In the genomic region with DNA sequence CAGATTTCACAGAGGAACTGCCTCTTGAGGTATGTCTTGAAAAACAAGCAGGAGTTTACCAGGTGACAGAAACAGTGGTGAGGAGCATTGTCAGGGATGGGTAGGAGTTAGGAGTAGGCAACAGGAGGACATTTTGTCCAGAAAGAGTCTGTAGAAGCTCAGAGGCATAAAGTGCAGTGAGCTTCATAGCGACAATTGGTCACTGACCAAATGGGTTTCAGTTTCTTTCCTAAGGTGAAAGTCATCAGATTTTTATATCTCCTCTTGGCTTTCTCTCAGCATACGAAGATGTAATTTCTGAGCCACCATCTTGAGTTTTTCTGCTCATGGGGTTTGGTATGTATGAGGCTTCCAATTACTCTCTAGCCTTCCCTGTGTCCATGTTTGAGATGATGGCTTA, we compare ENCODE assay signal across 34 cellular contexts. TPM values are rescaled to one million over a fixed set of nuclear protein-coding genes. Genes with fewer than 3 reads are reported as not detected.
A peak's percentile ranks its signal among the peaks of the same experiment; 100 is the strongest.
DNase-seq lines count a peak whose midpoint lies in the region; ATAC-seq and TF ChIP-seq lines count a peak whose summit lies in the region.
"Had no signal": no experiment of that assay in that cellular context is flagged by ENCODE, and none has a peak within 500 bp of the region (broad histone marks: within the 10 kb centered on the region; RNA-seq: fewer than 3 reads in every experiment).

No MANE protein-coding gene starts in this region.

- ATAC-seq in RWPE2 (ENCODE audit: low read depth) = no peak
- ATAC-seq in stimulated activated naive CD8-positive, alpha-beta T cell treated with anti-CD3 and anti-CD28 coated beads, Interleukin-15, Interleukin-2, amounts not matched to agents 100 U/mL and 50 U/mL, for 24 hours = peak; percentile 45
- ATAC-seq: mucosa of descending colon, sciatic nerve had no signal

- TF ChIP-seq CTCF in RWPE2 (IDR thresholded peaks at IDR 0.05; ENCODE audit: poor library complexity, severe bottlenecking) = no peak
- no peak for TF ChIP-seq CTCF in Peyer's patch (IDR thresholded peaks at IDR 0.05)

- H3K27ac Mint-ChIP-seq in activated CD4-positive, alpha-beta T cell treated with anti-CD3 and anti-CD28 coated beads, Interleukin-2, amount 10 ng/mL, durations not matched to agents 24 days and 14 days = peak overlapping the region; percentile 43
- H3K27ac Mint-ChIP-seq: progenitor cell of endocrine pancreas had no signal

- H3K9me3 Mint-ChIP-seq in activated CD4-positive, alpha-beta T cell treated with anti-CD3 and anti-CD28 coated beads, Interleukin-2, amount 10 ng/mL, durations not matched to agents 24 days and 14 days = no peaks in the 10 kb centered on the region
- H3K9me3 Mint-ChIP-seq: CD8-positive, alpha-beta memory T cell had no signal

- peaks cover 37% of the 10 kb centered on the region for H3K4me1 Mint-ChIP-seq in activated CD4-positive, alpha-beta T cell treated with anti-CD3 and anti-CD28 coated beads, Interleukin-2, amount 10 ng/mL, durations not matched to agents 24 days and 14 days

- H3K27ac ChIP-seq in RWPE2 (ENCODE audit: poor library complexity, severe bottlenecking) (peak overlapping the region; percentile 58), epithelial cell of prostate (peak overlapping the region; percentile 17), Peyer's patch (no peak overlapping the region)
- H3K27ac ChIP-seq: stomach, thyroid gland had no signal

- DNase-seq in activated CD4-positive, alpha-beta T cell treated with anti-CD3 and anti-CD28 coated beads, Interleukin-2, amount 10 ng/mL, durations not matched to agents 24 days and 14 days = no peak
- no peak for DNase-seq in activated CD4-positive, alpha-beta T cell treated with anti-CD3 and anti-CD28 coated beads, Interleukin-2, amount 50 U/mL, for 1 hour
- DNase-seq in RWPE2 (ENCODE audit: low spot score) = no peak
- DNase-seq in epithelial cell of prostate (ENCODE audit: low read depth, low spot score) = no peak
- no peak for DNase-seq in stimulated activated naive CD8-positive, alpha-beta T cell treated with anti-CD3 and anti-CD28 coated beads, Interleukin-15, Interleukin-2, amounts not matched to agents 100 U/mL and 50 U/mL, for 24 hours
- no peak for DNase-seq in HPDE6-E6E7 (ENCODE audit: extremely low spot score)
- no peak for DNase-seq in Peyer's patch
- no peak for DNase-seq in stimulated activated naive CD4-positive, alpha-beta T cell treated with Interleukin-2 at 50 U/mL for 16 hours (lab: John Stamatoyannopoulos, UW)
- DNase-seq: activated CD4-positive, alpha-beta T cell treated with anti-CD3 and anti-CD28 coated beads for 1 hour; activated naive CD4-positive, alpha-beta T cell treated with Interleukin-2 at 50 U/mL for 16 hours; activated T-cell treated with anti-CD3 and anti-CD28 coated beads, Interleukin-2, amount 50 U/mL, for 48 hours; amygdala; CD8-positive, alpha-beta memory T cell; DMS153; glutamatergic neuron; islet precursor cell; KBM-7; mucosa of descending colon; NCI-H1417; NCI-H2081 treated with DMSO at 0.1 percent for 48 hours; NCI-H226; NCI-H69; stimulated activated CD4-positive, alpha-beta T cell treated with anti-CD3 and anti-CD28 coated beads, Interleukin-4, amount 100 ng/mL, for 4 hours; stomach; thyroid gland had no signal

- no peak for TF ChIP-seq POLR2A in Peyer's patch (IDR thresholded peaks at IDR 0.05)

- H3K36me3 ChIP-seq in RWPE2 (ENCODE audit: low read depth) (no peaks in the 10 kb centered on the region), Peyer's patch (no peaks in the 10 kb centered on the region)
- H3K36me3 ChIP-seq: stomach, thyroid gland had no signal

- H3K4me1 ChIP-seq in RWPE2 (ENCODE audit: insufficient read depth, poor library complexity, severe bottlenecking) (peaks cover 19% of the 10 kb centered on the region), Peyer's patch (no peaks in the 10 kb centered on the region)
- H3K4me1 ChIP-seq: stomach, thyroid gland had no signal

- no peaks in the 10 kb centered on the region for H3K36me3 Mint-ChIP-seq in activated CD4-positive, alpha-beta T cell treated with anti-CD3 and anti-CD28 coated beads, Interleukin-2, amount 10 ng/mL, durations not matched to agents 24 days and 14 days (ENCODE audit: low read depth)

- H3K4me3 Mint-ChIP-seq in activated CD4-positive, alpha-beta T cell treated with anti-CD3 and anti-CD28 coated beads, Interleukin-2, amount 10 ng/mL, durations not matched to agents 24 days and 14 days = no peak overlapping the region

- no peaks in the 10 kb centered on the region for H3K27me3 ChIP-seq in RWPE2 (ENCODE audit: insufficient read depth, poor library complexity, severe bottlenecking)
- H3K27me3 ChIP-seq in Peyer's patch = no peaks in the 10 kb centered on the region
- H3K27me3 ChIP-seq: stomach, thyroid gland had no signal

- H3K4me3 ChIP-seq in RWPE2 (ENCODE audit: severe bottlenecking) (no peak overlapping the region), Peyer's patch (no peak overlapping the region)
- H3K4me3 ChIP-seq: mucosa of descending colon, stomach, thyroid gland had no signal

- H3K27me3 Mint-ChIP-seq in activated CD4-positive, alpha-beta T cell treated with anti-CD3 and anti-CD28 coated beads, Interleukin-2, amount 10 ng/mL, durations not matched to agents 24 days and 14 days = peaks cover 13% of the 10 kb centered on the region
- H3K27me3 Mint-ChIP-seq: CD8-positive, alpha-beta memory T cell; progenitor cell of endocrine pancreas had no signal

- no peaks in the 10 kb centered on the region for H3K9me3 ChIP-seq in RWPE2 (ENCODE audit: severe bottlenecking)
- H3K9me3 ChIP-seq in Peyer's patch = no peaks in the 10 kb centered on the region
- H3K9me3 ChIP-seq: mucosa of descending colon, thyroid gland had no signal

- intact Hi-C loops in activated CD4-positive, alpha-beta T cell treated with anti-CD3 and anti-CD28 coated beads, Interleukin-2, amount 10 ng/mL, durations not matched to agents 24 days and 14 days (cut with micrococcal nuclease) = loop anchor here (5.0 to 10.0 kb wide), 2 partner anchors 33 to 265 kb away; no protein-coding TSS in a partner anchor

RNA-seq across cellular contexts. Expression of gene FASLG, which starts 29.3 kb away (rescaled TPM):
- 54.4 and 55.9 TPM in 2 replicates for total RNA-seq in activated CD4-positive, alpha-beta T cell treated with anti-CD3 and anti-CD28 coated beads, Interleukin-2, amount 10 ng/mL, durations not matched to agents 24 days and 14 days
- total RNA-seq in Peyer's patch = 1 to 10 TPM in 1 of 4 donors, under 1 TPM in 1, not detected in 2; 0.35 to 1.5 TPM
- total RNA-seq: A172, bronchial epithelial cell, epithelial cell of proximal tubule, HT1080, lower leg skin, progenitor cell of endocrine pancreas, RPMI7951, SK-MEL-5, stomach had no signal

Comparison
In these comparisons a context has a peak if more than half of its experiments do, and no peak if none do; other contexts are left out.
1. H3K27ac ChIP-seq: peak in RWPE2 (single experiment) and epithelial cell of prostate (single experiment); none in Peyer's patch (0 of 4).
2. RNA of gene FASLG, which starts 29.3 kb away (total RNA-seq): 54.4 to 55.9 TPM in activated CD4-positive, alpha-beta T cell treated with anti-CD3 and anti-CD28 coated beads, Interleukin-2, amount 10 ng/mL, durations not matched to agents 24 days and 14 days; 0.35 to 1.5 TPM in Peyer's patch; every median in the first group is over 10 times any median in the second.